Comparison of ENCODE assay signal across 1 cellular context in genomic region chr7:111743244-111743852, GRCh38.
TF ChIP-seq lines count a peak whose summit lies in the region.

No MANE protein-coding gene starts in this region.

TF ChIP-seq in GM23338, 12 proteins besides CTCF, POLR2A, EP300 and RAD21 (continued from another document):
- no peak for TF ChIP-seq REST (IDR thresholded peaks at IDR 0.05; ENCODE audit: unreplicated experiment)
- TF ChIP-seq EZH2phosphoT487 (IDR thresholded peaks at IDR 0.05; ENCODE audit: unreplicated experiment) = no peak
- TF ChIP-seq NANOG (IDR thresholded peaks at IDR 0.05; ENCODE audit: borderline replicate concordance) = no peak
